In genomic region chr5:59285300-59286017, GRCh38 we compare ENCODE assay signal across 20 cellular contexts.
DNase-seq lines count a peak whose midpoint lies in the region; ATAC-seq and TF ChIP-seq lines count a peak whose summit lies in the region.
"Had no signal": no experiment of that assay in that cellular context is flagged by ENCODE, and none has a peak within 500 bp of the region (broad histone marks: within the 10 kb centered on the region; RNA-seq: fewer than 3 reads in every experiment).

No MANE protein-coding gene starts in this region.

- ATAC-seq in Right ventricle myocardium inferior (peak; percentile 84), left ventricle myocardium superior (peak; percentile 59), aorta (ENCODE audit: low FRiP score) (peak; percentile 46)
- ATAC-seq: CD8-positive, alpha-beta T cell; GM12878; HCT116 had no signal

- H3K4me1 ChIP-seq in right atrium auricular region, result no peaks in the 10 kb centered on the region
- H3K4me1 ChIP-seq in aorta (ENCODE audit: control insufficient read depth in 1 of 2, insufficient read depth in 2 of 2, low read length in 2 of 2), result peaks cover 0 to 7% of the 10 kb centered on the region in 2 donors
- no peaks in the 10 kb centered on the region for H3K4me1 ChIP-seq in ovary (ENCODE audit: insufficient read depth)
- H3K4me1 ChIP-seq: BLaER1 had no signal

- TF ChIP-seq CTCF in right atrium auricular region (IDR thresholded peaks at IDR 0.05) (no peak), ovary (IDR thresholded peaks at IDR 0.05) (no peak)

- TF ChIP-seq EP300 in ovary (IDR thresholded peaks at IDR 0.05), result no peak

- no peak for TF ChIP-seq POLR2A in ovary (IDR thresholded peaks at IDR 0.05)

- intact Hi-C loops in Right ventricle myocardium inferior (cut with DNase I), result no loop called here
- intact Hi-C loops in left ventricle myocardium superior (cut with micrococcal nuclease), result no loop called here
- intact Hi-C loops in aorta (cut with DNase I), result no loop called here
- intact Hi-C loops in ovary (cut with DNase I), result no loop called here

- H3K27me3 ChIP-seq in right atrium auricular region (no peaks in the 10 kb centered on the region), aorta (ENCODE audit: control insufficient read depth in 1 of 2, insufficient read depth in 2 of 2, low read length in 1 of 2) (no peaks in the 10 kb centered on the region), ovary (no peaks in the 10 kb centered on the region)
- H3K27me3 ChIP-seq: BLaER1 had no signal

- no peak overlapping the region for H3K27ac ChIP-seq in right atrium auricular region
- H3K27ac ChIP-seq in aorta (ENCODE audit: low read depth in 1 of 2, low read length in 2 of 2), result no peak overlapping the region
- H3K27ac ChIP-seq in ovary, result no peak overlapping the region
- H3K27ac ChIP-seq: 22Rv1, BLaER1 had no signal

- no peak for DNase-seq in Right ventricle myocardium inferior (ENCODE audit: missing footprints)
- no peak for DNase-seq in right atrium auricular region (ENCODE audit: low spot score)
- no peak for DNase-seq in left ventricle myocardium superior
- peak; percentile 38 for DNase-seq in pons (ENCODE audit: low spot score)
- no peak for DNase-seq in aorta
- no peak for DNase-seq in ovary
- DNase-seq in activated naive CD4-positive, alpha-beta T cell treated with Interleukin-2 at 50 U/mL for 16 hours, result no peak
- DNase-seq: CD8-positive, alpha-beta T cell; COR-L47; DMS 273 treated with DMSO at 0.1 percent for 48 hours; DMS53; DND-41; EL; GOT3; H7; HFFc6 had no signal

- H3K9me3 ChIP-seq in right atrium auricular region (no peaks in the 10 kb centered on the region), aorta (ENCODE audit: control insufficient read depth, low read length) (no peaks in the 10 kb centered on the region), ovary (no peaks in the 10 kb centered on the region)
- H3K9me3 ChIP-seq: BLaER1 had no signal

- WGBS in aorta, 2 donors, result 19 to 29% methylated on average over 4 of the region's 4 CpGs
- 38 to 50% (median 41%) methylated on average over 4 of the region's 4 CpGs for WGBS in ovary, 3 donors

- no peaks in the 10 kb centered on the region for H3K36me3 ChIP-seq in right atrium auricular region
- H3K36me3 ChIP-seq in aorta (ENCODE audit: control insufficient read depth in 1 of 2, insufficient read depth in 2 of 2, low read length in 1 of 2), result no peaks in the 10 kb centered on the region
- H3K36me3 ChIP-seq in ovary, result no peaks in the 10 kb centered on the region
- H3K36me3 ChIP-seq: BLaER1 had no signal

- H3K4me3 ChIP-seq in right atrium auricular region (no peak overlapping the region), aorta (ENCODE audit: low read length in 2 of 2) (no peak overlapping the region), ovary (no peak overlapping the region)
- H3K4me3 ChIP-seq: BLaER1, GM12878 had no signal
